Comparison of ENCODE assay signal across 17 cellular contexts in the genomic region with DNA sequence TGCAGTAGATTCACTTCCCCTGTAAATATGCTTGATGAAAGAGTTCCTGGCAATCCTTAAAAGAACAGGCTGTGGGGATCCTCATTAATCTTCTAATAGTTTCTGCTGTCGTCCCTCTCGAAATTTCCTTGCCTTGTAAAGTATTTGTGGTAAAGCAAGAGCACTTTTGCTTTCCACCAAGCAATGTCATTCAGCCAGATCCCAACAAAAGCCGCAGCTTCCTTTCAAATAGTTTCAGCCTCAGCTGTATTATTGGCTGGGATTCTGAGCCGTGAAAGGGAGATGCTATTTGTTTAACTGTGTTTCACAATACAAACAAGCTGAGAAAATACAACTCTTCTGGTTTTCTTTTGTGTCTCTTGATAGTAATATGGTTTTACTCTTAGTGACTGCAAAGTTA. TPM values are rescaled to one million over a fixed set of nuclear protein-coding genes. Genes with fewer than 3 reads are reported as not detected.
DNase-seq lines count a peak whose midpoint lies in the region; ATAC-seq and TF ChIP-seq lines count a peak whose summit lies in the region.
"Had no signal": no experiment of that assay in that cellular context is flagged by ENCODE, and none has a peak within 500 bp of the region (broad histone marks: within the 10 kb centered on the region; RNA-seq: fewer than 3 reads in every experiment).

No MANE protein-coding gene starts in this region.

- no peak overlapping the region for H3K27ac ChIP-seq in A673 (ENCODE audit: low read depth, low read length, poor library complexity, severe bottlenecking)
- H3K27ac ChIP-seq in psoas muscle, result no peak overlapping the region
- H3K27ac ChIP-seq: dorsolateral prefrontal cortex, ovary had no signal

- H3K27me3 ChIP-seq in A673 (replicated peaks; ENCODE audit: insufficient read depth, low read depth, low read length, poor library complexity) (no peaks in the 10 kb centered on the region), psoas muscle (ENCODE audit: insufficient read depth in 3 of 3, low read length in 2 of 3) (no peaks in the 10 kb centered on the region)
- H3K27me3 ChIP-seq: dorsolateral prefrontal cortex, ovary had no signal

- no TSS peak for BruUV-seq in A673 (replicated peaks; lab: Mats Ljungman, UMichigan)

- H3K4me1 ChIP-seq in A673 (ENCODE audit: insufficient read depth, low read length, poor library complexity, severe bottlenecking) (no peaks in the 10 kb centered on the region), psoas muscle (no peaks in the 10 kb centered on the region)

- no peak overlapping the region for H3K4me3 ChIP-seq in A673 (ENCODE audit: low read depth, low read length, poor library complexity, severe bottlenecking)
- H3K4me3 ChIP-seq in psoas muscle, result no peak overlapping the region
- H3K4me3 ChIP-seq: dorsolateral prefrontal cortex, ovary had no signal

- DNase-seq in A673 (ENCODE audit: low spot score) (peak; percentile 6), LHCN-M2 (ENCODE audit: low read depth) (peak; percentile 86), astrocyte of the hippocampus (ENCODE audit: low read depth, low spot score) (peak; percentile 85), medulla oblongata (ENCODE audit: extremely low spot score) (peak; percentile 46), COR-L47 (lab: John Stamatoyannopoulos, UW) (no peak), occipital lobe (lab: John Stamatoyannopoulos, UW) (no peak), AG08395 (ENCODE audit: low spot score) (no peak), psoas muscle (no peak)
- DNase-seq: dorsolateral prefrontal cortex; EL; HCEC 1CT; NCI-H2171 treated with DMSO at 0.1 percent for 48 hours; ovary; stimulated activated CD4-positive, alpha-beta T cell treated with anti-CD3 and anti-CD28 coated beads, Interleukin-2, amount 100 ng/mL, for 48 hours; stimulated activated naive B cell treated with anti-CD40 and anti-IgM and Interleukin-4, amounts not matched to agents 10 μg/mL and 1 μg/mL and 100 μg/mL, for 72 hours had no signal

- TF ChIP-seq CTCF in A673 (conservative IDR thresholded peaks at IDR 0.05; ENCODE audit: low read depth, low read length), result no peak
- no peak for TF ChIP-seq CTCF in psoas muscle (IDR thresholded peaks at IDR 0.05)

- H3K36me3 ChIP-seq in A673 (ENCODE audit: insufficient read depth, low read length, poor library complexity, severe bottlenecking), result no peaks in the 10 kb centered on the region
- H3K36me3 ChIP-seq in psoas muscle (ENCODE audit: insufficient read depth in 1 of 2, low read depth in 1 of 2), result no peaks in the 10 kb centered on the region
- H3K36me3 ChIP-seq: ovary had no signal

- WGBS in psoas muscle, 3 donors, result 7 to 10% (median 10%) methylated on average over 4 of the region's 4 CpGs

- H3K9me3 ChIP-seq in A673 (ENCODE audit: low read depth, low read length, poor library complexity, severe bottlenecking) (no peaks in the 10 kb centered on the region), psoas muscle (no peaks in the 10 kb centered on the region)
- H3K9me3 ChIP-seq: ovary had no signal

- intact Hi-C loops in A673 (cut with micrococcal nuclease; ENCODE audit: unreplicated experiment), result no loop called here
- intact Hi-C loops in psoas muscle (cut with DNase I), result no loop called here

- CTCF ChIA-PET in A673 (lab: Charles Lee), result no interaction called here

- no peak for ATAC-seq in psoas muscle
- ATAC-seq: activated naive CD4-positive, alpha-beta T cell treated with anti-CD3 and anti-CD28 coated beads, Interleukin-2, amount 50 U/mL, for 72 hours; left lobe of liver; stimulated activated naive B cell treated with anti-CD40 and anti-IgM and Interleukin-4, amounts not matched to agents 10 μg/mL and 1 μg/mL and 100 μg/mL, for 72 hours had no signal

- POLR2A ChIA-PET in A673 (lab: Charles Lee; ENCODE audit: low non-redundant PET), result no interaction called here

RNA-seq across cellular contexts. Expression of gene EPHA7, which starts 48.9 kb away (rescaled TPM):
- total RNA-seq in A673 (2021) (8.4 and 10.7 TPM in 2 replicates), LHCN-M2 (2014; rRNA removed) (19.0 and 31.4 TPM in 2 replicates), occipital lobe (102 TPM), psoas muscle (under 1 TPM; 0.06 to 0.32 (median 0.15) TPM)
- 1.2 TPM for polyA plus RNA-seq in LHCN-M2 (2012)
- under 1 TPM; 0.01 to 0.75 (median 0.07) TPM for polyA plus RNA-seq in psoas muscle
- total RNA-seq: activated naive CD4-positive, alpha-beta T cell treated with anti-CD3 and anti-CD28 coated beads, Interleukin-2, amount 50 U/mL, for 72 hours had no signal

Comparison
In these comparisons a context has a peak if more than half of its experiments do, and no peak if none do; other contexts are left out.
1. DNase-seq: peak in A673 (single experiment), LHCN-M2 (single experiment), astrocyte of the hippocampus (single experiment) and medulla oblongata (single experiment); none in COR-L47 (single experiment), occipital lobe (single experiment), AG08395 (single experiment) and psoas muscle (0 of 2).